ENCODE assay signal across 13 cellular contexts in genomic region chr15:63481105-63481810, GRCh38. TPM values are rescaled to one million over a fixed set of nuclear protein-coding genes. Genes with fewer than 3 reads are reported as not detected.
DNase-seq lines count a peak whose midpoint lies in the region; ATAC-seq and FAIRE-seq lines count a peak whose summit lies in the region.
"Had no signal": no experiment of that assay in that cellular context is flagged by ENCODE, and none has a peak within 500 bp of the region (broad histone marks: within the 10 kb centered on the region; RNA-seq: fewer than 3 reads in every experiment).

No MANE protein-coding gene starts in this region.

- H3K4me3 Mint-ChIP-seq in dendritic cell treated with granulocyte-macrophage colony-stimulating factor and Interleukin-4, amounts not matched to agents 40 ng/mL and 50 ng/mL, for 4 days, result no peak overlapping the region
- no peak overlapping the region for H3K4me3 Mint-ChIP-seq in stimulated activated naive CD8-positive, alpha-beta T cell treated with anti-CD3 and anti-CD28 coated beads, Interleukin-15, Interleukin-2, amounts not matched to agents 100 ng/mL and 50 ng/mL, for 24 hours
- H3K4me3 Mint-ChIP-seq: neural crest cell had no signal

- H3K36me3 ChIP-seq in SJCRH30, result no peaks in the 10 kb centered on the region
- H3K36me3 ChIP-seq: cardiac muscle cell had no signal

- H3K36me3 Mint-ChIP-seq in dendritic cell treated with granulocyte-macrophage colony-stimulating factor and Interleukin-4, amounts not matched to agents 40 ng/mL and 50 ng/mL, for 4 days (ENCODE audit: low read depth), result no peaks in the 10 kb centered on the region
- H3K36me3 Mint-ChIP-seq in stimulated activated naive CD8-positive, alpha-beta T cell treated with anti-CD3 and anti-CD28 coated beads, Interleukin-15, Interleukin-2, amounts not matched to agents 100 ng/mL and 50 ng/mL, for 24 hours (ENCODE audit: low read depth), result no peaks in the 10 kb centered on the region

- FAIRE-seq in RCC 7860 (lab: Jason Lieb, UNC), result peak; percentile 85
- FAIRE-seq: D721Med, HTR-8/SVneo had no signal

- peak; percentile 59 for DNase-seq in stimulated activated CD4-positive, alpha-beta T cell treated with anti-CD3 and anti-CD28 coated beads, Interleukin-15, amount 100 ng/mL, for 24 hours
- DNase-seq in stimulated activated CD4-positive, alpha-beta T cell treated with anti-CD3 and anti-CD28 coated beads, Interleukin-4, amount 100 ng/mL, for 1 hour, result no peak
- DNase-seq in RCC 7860 (ENCODE audit: low spot score), result peak; percentile 93
- DNase-seq in SJCRH30, result no peak
- no peak for DNase-seq in UCSD-AML1 (lab: John Stamatoyannopoulos, UW; ENCODE audit: unreplicated experiment)
- DNase-seq: NCI-H446 had no signal

- H3K27ac ChIP-seq in SJCRH30, result no peak overlapping the region
- H3K27ac ChIP-seq: cardiac muscle cell had no signal

- H3K4me3 ChIP-seq in SJCRH30, result no peak overlapping the region
- H3K4me3 ChIP-seq: cardiac muscle cell had no signal

- peaks cover 4% of the 10 kb centered on the region for H3K4me1 ChIP-seq in SJCRH30

- H3K27me3 ChIP-seq in SJCRH30, result no peaks in the 10 kb centered on the region
- H3K27me3 ChIP-seq: cardiac muscle cell had no signal

- no peaks in the 10 kb centered on the region for H3K27me3 Mint-ChIP-seq in dendritic cell treated with granulocyte-macrophage colony-stimulating factor and Interleukin-4, amounts not matched to agents 40 ng/mL and 50 ng/mL, for 4 days
- H3K27me3 Mint-ChIP-seq in stimulated activated naive CD8-positive, alpha-beta T cell treated with anti-CD3 and anti-CD28 coated beads, Interleukin-15, Interleukin-2, amounts not matched to agents 100 ng/mL and 50 ng/mL, for 24 hours, result no peaks in the 10 kb centered on the region

- no peak for ATAC-seq in HG03432 (IDR thresholded peaks at IDR 0.05; ENCODE audit: unreplicated experiment)

- no peaks in the 10 kb centered on the region for H3K9me3 ChIP-seq in SJCRH30 (replicated peaks)

- no peaks in the 10 kb centered on the region for H3K9me3 Mint-ChIP-seq in dendritic cell treated with granulocyte-macrophage colony-stimulating factor and Interleukin-4, amounts not matched to agents 40 ng/mL and 50 ng/mL, for 4 days
- no peaks in the 10 kb centered on the region for H3K9me3 Mint-ChIP-seq in stimulated activated naive CD8-positive, alpha-beta T cell treated with anti-CD3 and anti-CD28 coated beads, Interleukin-15, Interleukin-2, amounts not matched to agents 100 ng/mL and 50 ng/mL, for 24 hours

- peaks cover 66% of the 10 kb centered on the region for H3K4me1 Mint-ChIP-seq in dendritic cell treated with granulocyte-macrophage colony-stimulating factor and Interleukin-4, amounts not matched to agents 40 ng/mL and 50 ng/mL, for 4 days (ENCODE audit: low read depth)
- H3K4me1 Mint-ChIP-seq in stimulated activated naive CD8-positive, alpha-beta T cell treated with anti-CD3 and anti-CD28 coated beads, Interleukin-15, Interleukin-2, amounts not matched to agents 100 ng/mL and 50 ng/mL, for 24 hours (ENCODE audit: low read depth), result peaks cover 88% of the 10 kb centered on the region

- H3K27ac Mint-ChIP-seq in dendritic cell treated with granulocyte-macrophage colony-stimulating factor and Interleukin-4, amounts not matched to agents 40 ng/mL and 50 ng/mL, for 4 days, result peak overlapping the region; percentile 92
- H3K27ac Mint-ChIP-seq in stimulated activated naive CD8-positive, alpha-beta T cell treated with anti-CD3 and anti-CD28 coated beads, Interleukin-15, Interleukin-2, amounts not matched to agents 100 ng/mL and 50 ng/mL, for 24 hours, result peak overlapping the region; percentile 84

- intact Hi-C loops in dendritic cell treated with granulocyte-macrophage colony-stimulating factor and Interleukin-4, amounts not matched to agents 40 ng/mL and 50 ng/mL, for 4 days (cut with micrococcal nuclease), result no loop called here

RNA-seq across cellular contexts. Expression of gene USP3, which starts 23.1 kb away (rescaled TPM):
- total RNA-seq in SJCRH30 (2014; rRNA removed; shearing (Covaris generic)), result 36.9 and 42.0 TPM in 2 replicates

Comparison
In these comparisons a context has a peak if more than half of its experiments do, and no peak if none do; other contexts are left out.
1. DNase-seq: peak in stimulated activated CD4-positive, alpha-beta T cell treated with anti-CD3 and anti-CD28 coated beads, Interleukin-15, amount 100 ng/mL, for 24 hours (single experiment) and RCC 7860 (single experiment); none in stimulated activated CD4-positive, alpha-beta T cell treated with anti-CD3 and anti-CD28 coated beads, Interleukin-4, amount 100 ng/mL, for 1 hour (single experiment), SJCRH30 (0 of 2) and UCSD-AML1 (single experiment).